In the genomic region with DNA sequence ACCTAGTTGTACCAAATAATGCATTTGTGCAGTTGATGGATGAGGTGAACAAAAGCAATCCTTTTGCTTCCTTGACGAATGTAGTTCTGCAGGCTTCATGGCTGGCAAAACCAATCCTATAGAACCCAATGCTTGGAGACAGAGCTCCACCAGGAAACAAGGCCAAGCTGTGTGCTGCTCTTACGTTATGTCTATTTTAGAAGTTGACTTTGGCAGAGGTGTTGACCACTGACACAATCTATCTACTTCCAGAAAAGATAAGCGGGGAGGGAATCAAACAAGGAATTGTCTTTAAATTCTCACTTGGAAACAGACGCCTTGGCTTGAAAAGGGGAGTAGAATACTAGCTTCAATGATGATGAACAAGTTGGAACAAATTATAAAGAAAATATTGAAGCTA, we compare ENCODE assay signal across 1 cellular context.
TF ChIP-seq lines count a peak whose summit lies in the region.

No MANE protein-coding gene starts in this region.

TF ChIP-seq in GM23338, 12 proteins besides CTCF, POLR2A, EP300 and RAD21 (continued from another document):
- TF ChIP-seq, protein P1, sequence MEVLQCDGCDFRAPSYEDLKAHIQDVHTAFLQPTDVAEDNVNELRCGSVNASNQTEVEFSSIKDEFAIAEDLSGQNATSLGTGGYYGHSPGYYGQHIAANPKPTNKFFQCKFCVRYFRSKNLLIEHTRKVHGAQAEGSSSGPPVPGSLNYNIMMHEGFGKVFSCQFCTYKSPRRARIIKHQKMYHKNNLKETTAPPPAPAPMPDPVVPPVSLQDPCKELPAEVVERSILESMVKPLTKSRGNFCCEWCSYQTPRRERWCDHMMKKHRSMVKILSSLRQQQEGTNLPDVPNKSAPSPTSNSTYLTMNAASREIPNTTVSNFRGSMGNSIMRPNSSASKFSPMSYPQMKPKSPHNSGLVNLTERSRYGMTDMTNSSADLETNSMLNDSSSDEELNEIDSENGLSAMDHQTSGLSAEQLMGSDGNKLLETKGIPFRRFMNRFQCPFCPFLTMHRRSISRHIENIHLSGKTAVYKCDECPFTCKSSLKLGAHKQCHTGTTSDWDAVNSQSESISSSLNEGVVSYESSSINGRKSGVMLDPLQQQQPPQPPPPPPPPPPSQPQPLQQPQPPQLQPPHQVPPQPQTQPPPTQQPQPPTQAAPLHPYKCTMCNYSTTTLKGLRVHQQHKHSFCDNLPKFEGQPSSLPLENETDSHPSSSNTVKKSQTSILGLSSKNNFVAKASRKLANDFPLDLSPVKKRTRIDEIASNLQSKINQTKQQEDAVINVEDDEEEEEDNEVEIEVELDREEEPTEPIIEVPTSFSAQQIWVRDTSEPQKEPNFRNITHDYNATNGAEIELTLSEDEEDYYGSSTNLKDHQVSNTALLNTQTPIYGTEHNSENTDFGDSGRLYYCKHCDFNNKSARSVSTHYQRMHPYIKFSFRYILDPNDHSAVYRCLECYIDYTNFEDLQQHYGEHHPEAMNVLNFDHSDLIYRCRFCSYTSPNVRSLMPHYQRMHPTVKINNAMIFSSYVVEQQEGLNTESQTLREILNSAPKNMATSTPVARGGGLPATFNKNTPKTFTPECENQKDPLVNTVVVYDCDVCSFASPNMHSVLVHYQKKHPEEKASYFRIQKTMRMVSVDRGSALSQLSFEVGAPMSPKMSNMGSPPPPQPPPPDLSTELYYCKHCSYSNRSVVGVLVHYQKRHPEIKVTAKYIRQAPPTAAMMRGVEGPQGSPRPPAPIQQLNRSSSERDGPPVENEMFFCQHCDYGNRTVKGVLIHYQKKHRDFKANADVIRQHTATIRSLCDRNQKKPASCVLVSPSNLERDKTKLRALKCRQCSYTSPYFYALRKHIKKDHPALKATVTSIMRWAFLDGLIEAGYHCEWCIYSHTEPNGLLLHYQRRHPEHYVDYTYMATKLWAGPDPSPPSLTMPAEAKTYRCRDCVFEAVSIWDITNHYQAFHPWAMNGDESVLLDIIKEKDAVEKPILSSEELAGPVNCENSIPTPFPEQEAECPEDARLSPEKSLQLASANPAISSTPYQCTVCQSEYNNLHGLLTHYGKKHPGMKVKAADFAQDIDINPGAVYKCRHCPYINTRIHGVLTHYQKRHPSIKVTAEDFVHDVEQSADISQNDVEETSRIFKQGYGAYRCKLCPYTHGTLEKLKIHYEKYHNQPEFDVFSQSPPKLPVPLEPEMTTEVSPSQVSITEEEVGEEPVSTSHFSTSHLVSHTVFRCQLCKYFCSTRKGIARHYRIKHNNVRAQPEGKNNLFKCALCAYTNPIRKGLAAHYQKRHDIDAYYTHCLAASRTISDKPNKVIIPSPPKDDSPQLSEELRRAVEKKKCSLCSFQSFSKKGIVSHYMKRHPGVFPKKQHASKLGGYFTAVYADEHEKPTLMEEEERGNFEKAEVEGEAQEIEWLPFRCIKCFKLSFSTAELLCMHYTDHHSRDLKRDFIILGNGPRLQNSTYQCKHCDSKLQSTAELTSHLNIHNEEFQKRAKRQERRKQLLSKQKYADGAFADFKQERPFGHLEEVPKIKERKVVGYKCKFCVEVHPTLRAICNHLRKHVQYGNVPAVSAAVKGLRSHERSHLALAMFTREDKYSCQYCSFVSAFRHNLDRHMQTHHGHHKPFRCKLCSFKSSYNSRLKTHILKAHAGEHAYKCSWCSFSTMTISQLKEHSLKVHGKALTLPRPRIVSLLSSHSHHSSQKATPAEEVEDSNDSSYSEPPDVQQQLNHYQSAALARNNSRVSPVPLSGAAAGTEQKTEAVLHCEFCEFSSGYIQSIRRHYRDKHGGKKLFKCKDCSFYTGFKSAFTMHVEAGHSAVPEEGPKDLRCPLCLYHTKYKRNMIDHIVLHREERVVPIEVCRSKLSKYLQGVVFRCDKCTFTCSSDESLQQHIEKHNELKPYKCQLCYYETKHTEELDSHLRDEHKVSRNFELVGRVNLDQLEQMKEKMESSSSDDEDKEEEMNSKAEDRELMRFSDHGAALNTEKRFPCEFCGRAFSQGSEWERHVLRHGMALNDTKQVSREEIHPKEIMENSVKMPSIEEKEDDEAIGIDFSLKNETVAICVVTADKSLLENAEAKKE (CRISPR knock-in tag; IDR thresholded peaks at IDR 0.05) = no peak
- TF ChIP-seq, protein P2, sequence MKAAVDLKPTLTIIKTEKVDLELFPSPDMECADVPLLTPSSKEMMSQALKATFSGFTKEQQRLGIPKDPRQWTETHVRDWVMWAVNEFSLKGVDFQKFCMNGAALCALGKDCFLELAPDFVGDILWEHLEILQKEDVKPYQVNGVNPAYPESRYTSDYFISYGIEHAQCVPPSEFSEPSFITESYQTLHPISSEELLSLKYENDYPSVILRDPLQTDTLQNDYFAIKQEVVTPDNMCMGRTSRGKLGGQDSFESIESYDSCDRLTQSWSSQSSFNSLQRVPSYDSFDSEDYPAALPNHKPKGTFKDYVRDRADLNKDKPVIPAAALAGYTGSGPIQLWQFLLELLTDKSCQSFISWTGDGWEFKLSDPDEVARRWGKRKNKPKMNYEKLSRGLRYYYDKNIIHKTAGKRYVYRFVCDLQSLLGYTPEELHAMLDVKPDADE (IDR thresholded peaks at IDR 0.05) = no peak
- TF ChIP-seq CREB1 (CRISPR knock-in tag; IDR thresholded peaks at IDR 0.05; ENCODE audit: low read depth) (no peak), EZH2phosphoT487 (IDR thresholded peaks at IDR 0.05; ENCODE audit: unreplicated experiment) (no peak), JUNB (IDR thresholded peaks at IDR 0.05; ENCODE audit: unreplicated experiment) (no peak), EZH2 (IDR thresholded peaks at IDR 0.05; ENCODE audit: low read depth, unreplicated experiment) (no peak)
